8 cellular contexts compared by ENCODE assay signal in genomic region chr13:110676057-110676510, GRCh38. TPM values are rescaled to one million over a fixed set of nuclear protein-coding genes. Genes with fewer than 3 reads are reported as not detected.
DNase-seq lines count a peak whose midpoint lies in the region; ATAC-seq and TF ChIP-seq lines count a peak whose summit lies in the region.

No MANE protein-coding gene starts in this region.

- ATAC-seq in HG02884 (IDR thresholded peaks at IDR 0.05; ENCODE audit: unreplicated experiment), result peak; percentile 70

- no peak for TF ChIP-seq EP300 in transverse colon (IDR thresholded peaks at IDR 0.05; ENCODE audit: low read depth)

- peaks cover 26% of the 10 kb centered on the region for H3K4me1 ChIP-seq in OCI-LY7 (ENCODE audit: insufficient read depth, low read length, poor library complexity, severe bottlenecking)
- H3K4me1 ChIP-seq in transverse colon, result no peaks in the 10 kb centered on the region
- H3K4me1 ChIP-seq in mesenchymal stem cell (ENCODE audit: control insufficient read depth, insufficient read depth, low read depth, low read length), result peaks cover 13% of the 10 kb centered on the region

- H3K14ac ChIP-seq in mesenchymal stem cell (ENCODE audit: low read length in 2 of 2), result no peak overlapping the region

- H3K9me3 ChIP-seq in OCI-LY7 (ENCODE audit: low read length), result no peaks in the 10 kb centered on the region
- no peaks in the 10 kb centered on the region for H3K9me3 ChIP-seq in transverse colon
- no peaks in the 10 kb centered on the region for H3K9me3 ChIP-seq in mesenchymal stem cell (ENCODE audit: control insufficient read depth, low read length)

- no peak overlapping the region for H2BK120ac ChIP-seq in mesenchymal stem cell (ENCODE audit: low read depth, low read length)

- BruUV-seq in OCI-LY7 (replicated peaks; lab: Mats Ljungman, UMichigan), result no TSS peak

- no peak overlapping the region for H3K4me3 Mint-ChIP-seq in activated naive CD4-positive, alpha-beta T cell treated with anti-CD3 and anti-CD28 coated beads, Interleukin-2, amount 10 ng/mL, durations not matched to agents 7 days and 5 days
- H3K4me3 Mint-ChIP-seq in osteocyte (ENCODE audit: unreplicated experiment), result no peak overlapping the region

- intact Hi-C loops in OCI-LY7 (cut with micrococcal nuclease; ENCODE audit: unreplicated experiment) (loop anchor here (2.0 kb wide), 2 partner anchors 31 to 39 kb away; partner anchors contain the start of gene CARS2), transverse colon (cut with DNase I; ENCODE audit: low total_unique reads) (no loop called here)

- peak overlapping the region; percentile 75 for H3K27ac Mint-ChIP-seq in activated naive CD4-positive, alpha-beta T cell treated with anti-CD3 and anti-CD28 coated beads, Interleukin-2, amount 10 ng/mL, durations not matched to agents 7 days and 5 days
- no peak overlapping the region for H3K27ac Mint-ChIP-seq in osteocyte (ENCODE audit: unreplicated experiment)

- no peaks in the 10 kb centered on the region for H3K27me3 Mint-ChIP-seq in activated naive CD4-positive, alpha-beta T cell treated with anti-CD3 and anti-CD28 coated beads, Interleukin-2, amount 10 ng/mL, durations not matched to agents 7 days and 5 days
- no peaks in the 10 kb centered on the region for H3K27me3 Mint-ChIP-seq in osteocyte (ENCODE audit: unreplicated experiment)

- in situ Hi-C loops in transverse colon (cut with MboI; ENCODE audit: low pct_ligation_motif_present in 1 of 4, low pct_unique_long_range_greater_than_20kb in 1 of 4, low sequenced_read_pairs in 3 of 4), result loop anchor here in 2 of 4 donors (25.0 kb wide), 1 partner anchor 136 kb away; no protein-coding TSS in a partner anchor

- no peak overlapping the region for H2BK5ac ChIP-seq in mesenchymal stem cell (ENCODE audit: low read depth, low read length, poor library complexity, severe bottlenecking)

- H3K36me3 Mint-ChIP-seq in activated naive CD4-positive, alpha-beta T cell treated with anti-CD3 and anti-CD28 coated beads, Interleukin-2, amount 10 ng/mL, durations not matched to agents 7 days and 5 days, result peaks cover 56% of the 10 kb centered on the region
- peaks cover 47% of the 10 kb centered on the region for H3K36me3 Mint-ChIP-seq in osteocyte (ENCODE audit: unreplicated experiment)

- no peak overlapping the region for H3K18ac ChIP-seq in mesenchymal stem cell (ENCODE audit: low read depth in 1 of 2, low read length in 2 of 2)

- WGBS in transverse colon (ENCODE audit: low coverage in 1 of 2), 2 donors, result 82% methylated on average over 16 of the region's 16 CpGs; no CpG with 5 or more reads in 1 of the 2 donors
- 98% methylated on average over 16 of the region's 16 CpGs for WGBS in mesenchymal stem cell

- H3K27ac ChIP-seq in OCI-LY7 (ENCODE audit: low read depth, low read length, poor library complexity, severe bottlenecking) (peak overlapping the region; percentile 96), transverse colon (peak overlapping the region in 2 of 4 donors; percentile 5 to 13), mesenchymal stem cell (ENCODE audit: low read length, poor library complexity, severe bottlenecking) (no peak overlapping the region)

- H4K91ac ChIP-seq in mesenchymal stem cell (ENCODE audit: low read length), result no peak overlapping the region

- CTCF ChIA-PET in activated naive CD4-positive, alpha-beta T cell treated with anti-CD3 and anti-CD28 coated beads, Interleukin-2, amount 10 ng/mL, durations not matched to agents 7 days and 5 days (lab: Charles Lee), result no interaction called here
- CTCF ChIA-PET in OCI-LY7 (lab: Charles Lee; ENCODE audit: unreplicated experiment), result no interaction called here

- H3K79me1 ChIP-seq in mesenchymal stem cell (replicated peaks; ENCODE audit: low read length, poor library complexity, severe bottlenecking), result peaks cover 12% of the 10 kb centered on the region

- H2AK5ac ChIP-seq in mesenchymal stem cell (ENCODE audit: low read length, severe bottlenecking), result no peak overlapping the region

- TF ChIP-seq POLR2A in transverse colon (IDR thresholded peaks at IDR 0.05), result no peak

- H4K8ac ChIP-seq in mesenchymal stem cell (ENCODE audit: low read length), result no peak overlapping the region

- no peak overlapping the region for H2BK12ac ChIP-seq in mesenchymal stem cell (ENCODE audit: low read length in 2 of 2)

- no peak overlapping the region for H2AFZ ChIP-seq in OCI-LY7 (ENCODE audit: low read length)
- no peak overlapping the region for H2AFZ ChIP-seq in mesenchymal stem cell (ENCODE audit: low read depth, low read length)

- no peaks in the 10 kb centered on the region for H3K4me1 Mint-ChIP-seq in activated naive CD4-positive, alpha-beta T cell treated with anti-CD3 and anti-CD28 coated beads, Interleukin-2, amount 10 ng/mL, durations not matched to agents 7 days and 5 days
- peaks cover 12% of the 10 kb centered on the region for H3K4me1 Mint-ChIP-seq in osteocyte (ENCODE audit: unreplicated experiment)

- H3K4me2 ChIP-seq in OCI-LY7 (ENCODE audit: low read length), result peak overlapping the region; percentile 90
- no peak overlapping the region for H3K4me2 ChIP-seq in mesenchymal stem cell (ENCODE audit: low read length, poor library complexity, severe bottlenecking)

- H3K4me3 ChIP-seq in OCI-LY7 (ENCODE audit: low read depth, low read length, poor library complexity, severe bottlenecking), result peak overlapping the region; percentile 43
- H3K4me3 ChIP-seq in transverse colon, result no peak overlapping the region
- H3K4me3 ChIP-seq in mesenchymal stem cell (ENCODE audit: insufficient read depth in 1 of 2, low read depth in 1 of 2, low read length in 2 of 2), result no peak overlapping the region

- no peak for DNase-seq in activated naive CD4-positive, alpha-beta T cell treated with anti-CD3 and anti-CD28 coated beads, Interleukin-2, amount 10 ng/mL, durations not matched to agents 7 days and 5 days
- DNase-seq in activated naive CD4-positive, alpha-beta T cell (lab: John Stamatoyannopoulos, UW), result no peak
- peak; percentile 77 for DNase-seq in OCI-LY7 (ENCODE audit: low spot score)
- peak; percentile 63 for DNase-seq in transverse colon
- no peak for DNase-seq in osteocyte (ENCODE audit: extremely low spot score, unreplicated experiment)
- no peak for DNase-seq in mesenchymal stem cell
- DNase-seq in NCI-H1417 (lab: John Stamatoyannopoulos, UW), result no peak

- no peak overlapping the region for H3K23ac ChIP-seq in mesenchymal stem cell (ENCODE audit: low read length in 2 of 2)

- POLR2A ChIA-PET in OCI-LY7 (lab: Charles Lee), result interaction anchor here (1.1 to 1.4 kb wide), 3 partner anchors 36 to 42 kb away, joined by 4 to 7 read pairs (median 5); no protein-coding TSS in a partner anchor

- H3K79me2 ChIP-seq in OCI-LY7 (ENCODE audit: insufficient read depth, low read depth, low read length), result no peaks in the 10 kb centered on the region

- H3K9ac ChIP-seq in mesenchymal stem cell (ENCODE audit: low read length), result no peak overlapping the region

- no peaks in the 10 kb centered on the region for H4K20me1 ChIP-seq in OCI-LY7 (ENCODE audit: insufficient read depth, low read length)

- H2BK15ac ChIP-seq in mesenchymal stem cell (ENCODE audit: low read depth, poor library complexity, severe bottlenecking), result no peak overlapping the region

- no peaks in the 10 kb centered on the region for H3K27me3 ChIP-seq in transverse colon
- no peaks in the 10 kb centered on the region for H3K27me3 ChIP-seq in mesenchymal stem cell (ENCODE audit: control insufficient read depth in 1 of 2, insufficient read depth in 1 of 2, low read length in 2 of 2)

- no peak for TF ChIP-seq CTCF in OCI-LY7 (conservative IDR thresholded peaks at IDR 0.05; ENCODE audit: low read length)
- TF ChIP-seq CTCF in transverse colon (IDR thresholded peaks at IDR 0.05), result no peak
- TF ChIP-seq CTCF in osteocyte (IDR thresholded peaks at IDR 0.05), result no peak

- no peaks in the 10 kb centered on the region for H3K9me3 Mint-ChIP-seq in activated naive CD4-positive, alpha-beta T cell treated with anti-CD3 and anti-CD28 coated beads, Interleukin-2, amount 10 ng/mL, durations not matched to agents 7 days and 5 days
- H3K9me3 Mint-ChIP-seq in osteocyte (ENCODE audit: unreplicated experiment), result no peaks in the 10 kb centered on the region

- no peak overlapping the region for H3K4ac ChIP-seq in mesenchymal stem cell (ENCODE audit: low read depth in 1 of 2, low read length in 2 of 2)

- no peaks in the 10 kb centered on the region for H3K9me2 ChIP-seq in OCI-LY7 (ENCODE audit: insufficient read depth, low read length)

- H3K36me3 ChIP-seq in OCI-LY7 (ENCODE audit: insufficient read depth, low read length) (peaks cover 13% of the 10 kb centered on the region), transverse colon (peaks cover 0 to 12% (median 0%) of the 10 kb centered on the region in 4 donors), mesenchymal stem cell (ENCODE audit: control insufficient read depth in 1 of 2, insufficient read depth in 2 of 2, low read depth in 1 of 2, low read length in 2 of 2) (peaks cover 31 to 42% of the 10 kb centered on the region in 2 experiments)

RNA-seq across cellular contexts. Expression of gene CARS2, which starts 29.8 kb away (rescaled TPM):
- total RNA-seq in OCI-LY7 (2014; rRNA removed; shearing (Covaris generic)), result 45.0 and 50.9 TPM in 2 replicates
- 47.3 and 48.3 TPM in 2 replicates for total RNA-seq in OCI-LY7 (2022)
- 100 to 1,000 TPM in 1 of 4 donors, 10 to 100 TPM in 3; 35.2 to 152 (median 56.2) TPM for total RNA-seq in transverse colon
- 57.1 and 62.2 TPM in 2 replicates for total RNA-seq in osteocyte
- 49.5 TPM for polyA plus RNA-seq in mesenchymal stem cell (2013, experiment 1 of 2)
- polyA plus RNA-seq in mesenchymal stem cell (2013, experiment 2 of 2), result 46.4 TPM

RNA-seq across cellular contexts. Expression of gene ING1, which starts 37.4 kb away (rescaled TPM):
- 9.6 and 11.8 TPM in 2 replicates for total RNA-seq in OCI-LY7 (2014; rRNA removed; shearing (Covaris generic))
- 11.8 and 14.7 TPM in 2 replicates for total RNA-seq in OCI-LY7 (2022)
- 10 to 100 TPM; 14.9 to 35.5 (median 25.8) TPM for total RNA-seq in transverse colon
- total RNA-seq in osteocyte, result 21.8 and 23.2 TPM in 2 replicates
- polyA plus RNA-seq in mesenchymal stem cell (2013, experiment 1 of 2), result 12.8 TPM
- polyA plus RNA-seq in mesenchymal stem cell (2013, experiment 2 of 2), result 12.5 TPM

Comparison
In these comparisons a context has a peak if more than half of its experiments do, and no peak if none do; other contexts are left out.
1. DNase-seq: peak in OCI-LY7 (single experiment) and transverse colon (single experiment); none in activated naive CD4-positive, alpha-beta T cell treated with anti-CD3 and anti-CD28 coated beads, Interleukin-2, amount 10 ng/mL, durations not matched to agents 7 days and 5 days (single experiment), activated naive CD4-positive, alpha-beta T cell (0 of 4), osteocyte (single experiment), mesenchymal stem cell (single experiment) and NCI-H1417 (0 of 3).